Comparison of ENCODE assay signal across 17 cellular contexts in genomic region chr1:20678599-20678998, GRCh38. TPM values are rescaled to one million over a fixed set of nuclear protein-coding genes. Genes with fewer than 3 reads are reported as not detected.
DNase-seq lines count a peak whose midpoint lies in the region; ATAC-seq and TF ChIP-seq lines count a peak whose summit lies in the region.
"Had no signal": no experiment of that assay in that cellular context is flagged by ENCODE, and none has a peak within 500 bp of the region (broad histone marks: within the 10 kb centered on the region; RNA-seq: fewer than 3 reads in every experiment).

No MANE protein-coding gene starts in this region.

- TF ChIP-seq CTCF in HL-60 (IDR thresholded peaks at IDR 0.05; ENCODE audit: insufficient read depth, low read length) (no peak), ovary (IDR thresholded peaks at IDR 0.05) (no peak), spleen (IDR thresholded peaks at IDR 0.05 in 8 of 11, conservative IDR thresholded peaks at IDR 0.05 in 3 of 11) (no peak)

- CTCF ChIA-PET in activated naive CD4-positive, alpha-beta T cell treated with anti-CD3 and anti-CD28 coated beads, Interleukin-2, amount 10 ng/mL, durations not matched to agents 7 days and 5 days (lab: Charles Lee): no interaction called here

- H3K4me1 ChIP-seq in ovary (ENCODE audit: insufficient read depth) (no peaks in the 10 kb centered on the region), spleen (peaks cover 3 to 67% (median 30%) of the 10 kb centered on the region in 6 donors)

- H3K4me1 Mint-ChIP-seq in activated naive CD4-positive, alpha-beta T cell treated with anti-CD3 and anti-CD28 coated beads, Interleukin-2, amount 10 ng/mL, durations not matched to agents 7 days and 5 days: peaks cover 22% of the 10 kb centered on the region
- peaks cover 8% of the 10 kb centered on the region for H3K4me1 Mint-ChIP-seq in T-helper 17 cell
- H3K4me1 Mint-ChIP-seq: mesothelial cell of epicardium had no signal

- peak overlapping the region; percentile 1 for H3K4me3 Mint-ChIP-seq in activated naive CD4-positive, alpha-beta T cell treated with anti-CD3 and anti-CD28 coated beads, Interleukin-2, amount 10 ng/mL, durations not matched to agents 7 days and 5 days
- H3K4me3 Mint-ChIP-seq in T-helper 17 cell: peak overlapping the region; percentile 83
- H3K4me3 Mint-ChIP-seq: activated T-cell treated with anti-CD3 and anti-CD28 coated beads, Interleukin-2, amount 50 U/mL, for 24 hours; mesothelial cell of epicardium had no signal

- intact Hi-C loops in ovary (cut with DNase I): no loop called here
- intact Hi-C loops in spleen (cut with DNase I; ENCODE audit: low total_unique reads): no loop called here

- ATAC-seq in T-helper 17 cell: no peak
- ATAC-seq: HCT116 had no signal

- no peaks in the 10 kb centered on the region for H3K36me3 ChIP-seq in ovary
- H3K36me3 ChIP-seq in spleen: peaks cover 0 to 56% (median 0%) of the 10 kb centered on the region in 6 donors
- H3K36me3 ChIP-seq: WERI-Rb-1 had no signal

- peak; percentile 65 for DNase-seq in activated naive CD4-positive, alpha-beta T cell treated with anti-CD3 and anti-CD28 coated beads, Interleukin-2, amount 10 ng/mL, durations not matched to agents 7 days and 5 days
- no peak for DNase-seq in activated naive CD4-positive, alpha-beta T cell (lab: John Stamatoyannopoulos, UW)
- DNase-seq in HL-60 (ENCODE audit: low read depth in 1 of 2, low spot score in 1 of 2): peak in 1 of 2 experiments; percentile 39
- DNase-seq in T-helper 17 cell: no peak
- peak; percentile 56 for DNase-seq in pons (ENCODE audit: low spot score)
- DNase-seq in activated effector memory CD4-positive, alpha-beta T cell treated with anti-CD3 and anti-CD28 coated beads, Interleukin-2, amount 50 U/mL, for 16 hours: no peak
- no peak for DNase-seq in ovary
- DNase-seq in spleen: no peak
- DNase-seq: activated T-cell treated with anti-CD3 and anti-CD28 coated beads, Interleukin-2, amount 50 U/mL, for 24 hours; DMS 273 treated with DMSO at 0.1 percent for 48 hours; NCI-H526 treated with DMSO at 0.1 percent for 48 hours; SHP77 treated with DMSO at 0.1 percent for 48 hours; WERI-Rb-1 had no signal

- H3K36me3 Mint-ChIP-seq in activated naive CD4-positive, alpha-beta T cell treated with anti-CD3 and anti-CD28 coated beads, Interleukin-2, amount 10 ng/mL, durations not matched to agents 7 days and 5 days: peaks cover 1% of the 10 kb centered on the region
- H3K36me3 Mint-ChIP-seq in T-helper 17 cell (ENCODE audit: low read depth): no peaks in the 10 kb centered on the region
- H3K36me3 Mint-ChIP-seq: mesothelial cell of epicardium had no signal

- H3K9me3 Mint-ChIP-seq in activated naive CD4-positive, alpha-beta T cell treated with anti-CD3 and anti-CD28 coated beads, Interleukin-2, amount 10 ng/mL, durations not matched to agents 7 days and 5 days: peaks cover 12% of the 10 kb centered on the region
- H3K9me3 Mint-ChIP-seq: mesothelial cell of epicardium had no signal

- H3K9me3 ChIP-seq in T-helper 17 cell (ENCODE audit: control insufficient read depth, low read length, poor library complexity, severe bottlenecking): no peaks in the 10 kb centered on the region
- H3K9me3 ChIP-seq in ovary: no peaks in the 10 kb centered on the region
- H3K9me3 ChIP-seq in spleen: peaks cover 0 to 9% (median 0%) of the 10 kb centered on the region in 8 donors

- TF ChIP-seq POLR2A in ovary (IDR thresholded peaks at IDR 0.05) (no peak), spleen (IDR thresholded peaks at IDR 0.05) (no peak)

- H3K27ac ChIP-seq in HL-60 (replicated peaks) (no peak overlapping the region), ovary (no peak overlapping the region), spleen (no peak overlapping the region)
- H3K27ac ChIP-seq: WERI-Rb-1 had no signal

- WGBS in ovary, 3 donors: 84 to 86% (median 84%) methylated on average over 6 of the region's 6 CpGs
- WGBS in spleen, 5 donors: 42 to 52% (median 48%) methylated on average over 6 of the region's 6 CpGs

- peaks cover 94% of the 10 kb centered on the region for H3K27me3 Mint-ChIP-seq in activated naive CD4-positive, alpha-beta T cell treated with anti-CD3 and anti-CD28 coated beads, Interleukin-2, amount 10 ng/mL, durations not matched to agents 7 days and 5 days
- H3K27me3 Mint-ChIP-seq in T-helper 17 cell: peaks cover 47% of the 10 kb centered on the region

- H3K27me3 ChIP-seq in HL-60 (ENCODE audit: insufficient read depth, poor library complexity, severe bottlenecking): no peaks in the 10 kb centered on the region
- no peaks in the 10 kb centered on the region for H3K27me3 ChIP-seq in ovary
- H3K27me3 ChIP-seq in spleen (replicated peaks in 1 of 7): no peaks in the 10 kb centered on the region

- H3K27ac Mint-ChIP-seq in activated naive CD4-positive, alpha-beta T cell treated with anti-CD3 and anti-CD28 coated beads, Interleukin-2, amount 10 ng/mL, durations not matched to agents 7 days and 5 days: no peak overlapping the region
- peak overlapping the region; percentile 6 for H3K27ac Mint-ChIP-seq in T-helper 17 cell
- H3K27ac Mint-ChIP-seq: activated T-cell treated with anti-CD3 and anti-CD28 coated beads, Interleukin-2, amount 50 U/mL, for 24 hours; mesothelial cell of epicardium; progenitor cell of endocrine pancreas had no signal

- H3K4me3 ChIP-seq in HL-60 (replicated peaks; ENCODE audit: insufficient read depth, low read length) (peak overlapping the region; percentile 8), ovary (no peak overlapping the region), spleen (peak overlapping the region in 3 of 8 donors; percentile 2 to 36 (median 27))

- no peak for TF ChIP-seq EP300 in ovary (IDR thresholded peaks at IDR 0.05)

RNA-seq across cellular contexts. Expression of gene DDOST, which starts 17.4 kb away (rescaled TPM):
- total RNA-seq in T-helper 17 cell: 100 to 1,000 TPM; 104 to 112 TPM
- 100 to 1,000 TPM in 6 of 7 donors, 10 to 100 TPM in 1; 95.5 to 228 (median 191) TPM for total RNA-seq in ovary
- polyA plus RNA-seq in ovary: 100 to 1,000 TPM; 168 to 172 TPM
- total RNA-seq in spleen: 100 to 1,000 TPM; 121 to 194 (median 163) TPM
- 100 to 1,000 TPM; 107 to 139 (median 114) TPM for polyA plus RNA-seq in spleen

RNA-seq across cellular contexts. Expression of gene KIF17, which starts 39.2 kb away (rescaled TPM):
- total RNA-seq in T-helper 17 cell (under 1 TPM in 1 of 2 donors, not detected in 1; 0.42 TPM), ovary (1 to 10 TPM in 4 of 7 donors, under 1 TPM in 3; 0.56 to 6.2 (median 2.2) TPM), spleen (10 to 100 TPM; 15.4 to 82.2 (median 57.6) TPM)
- polyA plus RNA-seq in ovary (1 to 10 TPM in 1 of 2 donors, under 1 TPM in 1; 1.00 to 2.2 TPM), spleen (10 to 100 TPM in 1 of 3 donors, 1 to 10 TPM in 2; 8.3 to 41.4 (median 8.7) TPM)

RNA-seq across cellular contexts. Expression of gene PINK1, which starts 45.3 kb away (rescaled TPM):
- total RNA-seq in T-helper 17 cell (1 to 10 TPM; 9.6 to 9.8 TPM), ovary (10 to 100 TPM; 40.8 to 70.5 (median 59.4) TPM), spleen (10 to 100 TPM; 34.3 to 73.4 (median 52.9) TPM)
- polyA plus RNA-seq in ovary (10 to 100 TPM; 63.0 to 64.6 TPM), spleen (10 to 100 TPM; 20.3 to 42.8 (median 23.3) TPM)

RNA-seq across cellular contexts. Expression of gene SH2D5, which starts 53.9 kb away (rescaled TPM):
- total RNA-seq in T-helper 17 cell: not detected
- total RNA-seq in ovary: 1 to 10 TPM in 2 of 7 donors, under 1 TPM in 4, not detected in 1; 0.43 to 1.8 (median 0.77) TPM
- polyA plus RNA-seq in ovary: under 1 TPM; 0.15 TPM
- total RNA-seq in spleen: under 1 TPM in 2 of 7 donors, not detected in 5; 0.10 to 0.22 TPM
- under 1 TPM; 0.02 to 0.05 (median 0.03) TPM for polyA plus RNA-seq in spleen
- total RNA-seq: urinary bladder had no signal

Comparison
In these comparisons a context has a peak if more than half of its experiments do, and no peak if none do; other contexts are left out.
1. DNase-seq: peak in activated naive CD4-positive, alpha-beta T cell treated with anti-CD3 and anti-CD28 coated beads, Interleukin-2, amount 10 ng/mL, durations not matched to agents 7 days and 5 days (single experiment) and pons (single experiment); none in activated naive CD4-positive, alpha-beta T cell (0 of 4), T-helper 17 cell (0 of 3), activated effector memory CD4-positive, alpha-beta T cell treated with anti-CD3 and anti-CD28 coated beads, Interleukin-2, amount 50 U/mL, for 16 hours (single experiment), ovary (0 of 5) and spleen (single experiment).